In the genomic region with DNA sequence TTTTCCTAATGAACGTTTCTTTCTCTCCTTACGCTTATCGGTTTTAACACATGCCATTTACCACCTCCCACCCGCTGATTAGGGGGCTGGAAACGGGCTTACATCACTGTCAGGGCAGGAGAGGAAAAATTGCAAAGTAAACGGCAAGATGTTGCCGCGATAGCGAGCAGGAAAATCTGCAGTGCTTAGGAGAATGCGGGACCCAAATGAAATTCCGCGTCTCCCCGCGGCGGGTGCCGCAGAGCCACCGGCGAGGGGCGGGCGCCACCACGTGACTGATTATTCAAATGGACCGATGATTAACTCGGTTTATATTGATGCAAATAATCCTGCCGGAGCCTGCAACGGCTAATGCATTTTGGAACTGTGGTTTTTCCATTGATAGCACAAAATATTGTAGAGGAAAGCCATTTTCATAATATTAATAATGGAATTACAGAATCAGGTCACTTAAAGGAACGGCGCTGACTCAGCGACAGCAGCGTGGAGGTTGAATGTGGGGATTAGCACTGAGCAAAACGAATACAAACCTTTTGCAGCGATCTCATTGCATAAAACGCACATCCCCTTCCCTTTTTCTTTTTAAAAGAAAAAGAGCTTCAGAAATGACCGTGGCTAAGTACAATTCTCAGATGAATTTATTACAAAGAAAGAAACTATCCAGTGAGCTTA, we compare ENCODE assay signal across 1 cellular context.
TF ChIP-seq lines count a peak whose summit lies in the region.

No MANE protein-coding gene starts in this region.

TF ChIP-seq in K562, 482 proteins besides CTCF, POLR2A, EP300 and RAD21 (continued from another document):
- TF ChIP-seq, protein P1, sequence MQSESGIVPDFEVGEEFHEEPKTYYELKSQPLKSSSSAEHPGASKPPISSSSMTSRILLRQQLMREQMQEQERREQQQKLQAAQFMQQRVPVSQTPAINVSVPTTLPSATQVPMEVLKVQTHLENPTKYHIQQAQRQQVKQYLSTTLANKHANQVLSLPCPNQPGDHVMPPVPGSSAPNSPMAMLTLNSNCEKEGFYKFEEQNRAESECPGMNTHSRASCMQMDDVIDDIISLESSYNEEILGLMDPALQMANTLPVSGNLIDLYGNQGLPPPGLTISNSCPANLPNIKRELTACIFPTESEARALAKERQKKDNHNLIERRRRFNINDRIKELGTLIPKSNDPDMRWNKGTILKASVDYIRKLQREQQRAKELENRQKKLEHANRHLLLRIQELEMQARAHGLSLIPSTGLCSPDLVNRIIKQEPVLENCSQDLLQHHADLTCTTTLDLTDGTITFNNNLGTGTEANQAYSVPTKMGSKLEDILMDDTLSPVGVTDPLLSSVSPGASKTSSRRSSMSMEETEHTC (IDR thresholded peaks at IDR 0.05): no peak
- peak; percentile 79 for TF ChIP-seq TEAD4 (IDR thresholded peaks at IDR 0.05; ENCODE audit: low read length)
- TF ChIP-seq TEAD4 (CRISPR knock-in tag; IDR thresholded peaks at IDR 0.05; ENCODE audit: borderline replicate concordance): no peak
- no peak for TF ChIP-seq POLR3G (IDR thresholded peaks at IDR 0.05; ENCODE audit: extremely low read depth, insufficient read length, insufficient replicate concordance)
- peak; percentile 31; the same call in 1 of the 2 replicates for TF ChIP-seq SOX6 (IDR thresholded peaks at IDR 0.05)
- no peak for TF ChIP-seq IRF2 (CRISPR knock-in tag; IDR thresholded peaks at IDR 0.05)
- TF ChIP-seq KDM5B (IDR thresholded peaks at IDR 0.05; ENCODE audit: insufficient replicate concordance, low read depth, low read length): no peak
- TF ChIP-seq E2F3 (CRISPR knock-in tag; IDR thresholded peaks at IDR 0.05): no peak
- no peak for TF ChIP-seq MYNN (IDR thresholded peaks at IDR 0.05)
- TF ChIP-seq MYNN (CRISPR knock-in tag; IDR thresholded peaks at IDR 0.05): no peak
- peak; percentile 38 for TF ChIP-seq MEIS2 (IDR thresholded peaks at IDR 0.05; ENCODE audit: partially characterized antibody)
- 0 out of 2 replicates have a peak, but pooled peaks have one; percentile 35 for TF ChIP-seq L3MBTL2 (IDR thresholded peaks at IDR 0.05)
- no peak for TF ChIP-seq GTF2A2 (tag; IDR thresholded peaks at IDR 0.05)
- no peak for TF ChIP-seq CHCHD3 (CRISPR knock-in tag; IDR thresholded peaks at IDR 0.05)
- no peak for TF ChIP-seq BMI1 (IDR thresholded peaks at IDR 0.05; ENCODE audit: low read length)
- TF ChIP-seq RNF2 (IDR thresholded peaks at IDR 0.05): 0 out of 2 replicates have a peak, but pooled peaks have one; percentile 30
- no peak for TF ChIP-seq HDAC8 (tag; IDR thresholded peaks at IDR 0.05)
- TF ChIP-seq, protein P2, sequence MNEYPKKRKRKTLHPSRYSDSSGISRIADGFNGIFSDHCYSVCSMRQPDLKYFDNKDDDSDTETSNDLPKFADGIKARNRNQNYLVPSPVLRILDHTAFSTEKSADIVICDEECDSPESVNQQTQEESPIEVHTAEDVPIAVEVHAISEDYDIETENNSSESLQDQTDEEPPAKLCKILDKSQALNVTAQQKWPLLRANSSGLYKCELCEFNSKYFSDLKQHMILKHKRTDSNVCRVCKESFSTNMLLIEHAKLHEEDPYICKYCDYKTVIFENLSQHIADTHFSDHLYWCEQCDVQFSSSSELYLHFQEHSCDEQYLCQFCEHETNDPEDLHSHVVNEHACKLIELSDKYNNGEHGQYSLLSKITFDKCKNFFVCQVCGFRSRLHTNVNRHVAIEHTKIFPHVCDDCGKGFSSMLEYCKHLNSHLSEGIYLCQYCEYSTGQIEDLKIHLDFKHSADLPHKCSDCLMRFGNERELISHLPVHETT (CRISPR knock-in tag; conservative IDR thresholded peaks at IDR 0.05 in 1 of 2, IDR thresholded peaks at IDR 0.05 in 1 of 2): no peak
- TF ChIP-seq, protein P3, sequence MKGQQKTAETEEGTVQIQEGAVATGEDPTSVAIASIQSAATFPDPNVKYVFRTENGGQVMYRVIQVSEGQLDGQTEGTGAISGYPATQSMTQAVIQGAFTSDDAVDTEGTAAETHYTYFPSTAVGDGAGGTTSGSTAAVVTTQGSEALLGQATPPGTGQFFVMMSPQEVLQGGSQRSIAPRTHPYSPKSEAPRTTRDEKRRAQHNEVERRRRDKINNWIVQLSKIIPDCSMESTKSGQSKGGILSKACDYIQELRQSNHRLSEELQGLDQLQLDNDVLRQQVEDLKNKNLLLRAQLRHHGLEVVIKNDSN (CRISPR knock-in tag; IDR thresholded peaks at IDR 0.05): peak; percentile 80
- TF ChIP-seq IFI16 (CRISPR knock-in tag; IDR thresholded peaks at IDR 0.05): no peak
- TF ChIP-seq, protein P4, sequence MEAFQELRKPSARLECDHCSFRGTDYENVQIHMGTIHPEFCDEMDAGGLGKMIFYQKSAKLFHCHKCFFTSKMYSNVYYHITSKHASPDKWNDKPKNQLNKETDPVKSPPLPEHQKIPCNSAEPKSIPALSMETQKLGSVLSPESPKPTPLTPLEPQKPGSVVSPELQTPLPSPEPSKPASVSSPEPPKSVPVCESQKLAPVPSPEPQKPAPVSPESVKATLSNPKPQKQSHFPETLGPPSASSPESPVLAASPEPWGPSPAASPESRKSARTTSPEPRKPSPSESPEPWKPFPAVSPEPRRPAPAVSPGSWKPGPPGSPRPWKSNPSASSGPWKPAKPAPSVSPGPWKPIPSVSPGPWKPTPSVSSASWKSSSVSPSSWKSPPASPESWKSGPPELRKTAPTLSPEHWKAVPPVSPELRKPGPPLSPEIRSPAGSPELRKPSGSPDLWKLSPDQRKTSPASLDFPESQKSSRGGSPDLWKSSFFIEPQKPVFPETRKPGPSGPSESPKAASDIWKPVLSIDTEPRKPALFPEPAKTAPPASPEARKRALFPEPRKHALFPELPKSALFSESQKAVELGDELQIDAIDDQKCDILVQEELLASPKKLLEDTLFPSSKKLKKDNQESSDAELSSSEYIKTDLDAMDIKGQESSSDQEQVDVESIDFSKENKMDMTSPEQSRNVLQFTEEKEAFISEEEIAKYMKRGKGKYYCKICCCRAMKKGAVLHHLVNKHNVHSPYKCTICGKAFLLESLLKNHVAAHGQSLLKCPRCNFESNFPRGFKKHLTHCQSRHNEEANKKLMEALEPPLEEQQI (IDR thresholded peaks at IDR 0.05): no peak
- no peak for TF ChIP-seq GABPA (tag; conservative IDR thresholded peaks at IDR 0.05; ENCODE audit: low read depth)
- peak; percentile 65 for TF ChIP-seq TAL1 (IDR thresholded peaks at IDR 0.05)
- TF ChIP-seq CBX2 (IDR thresholded peaks at IDR 0.05; ENCODE audit: insufficient read depth, low read length, poor library complexity, severe bottlenecking): no peak
- TF ChIP-seq, protein P5, sequence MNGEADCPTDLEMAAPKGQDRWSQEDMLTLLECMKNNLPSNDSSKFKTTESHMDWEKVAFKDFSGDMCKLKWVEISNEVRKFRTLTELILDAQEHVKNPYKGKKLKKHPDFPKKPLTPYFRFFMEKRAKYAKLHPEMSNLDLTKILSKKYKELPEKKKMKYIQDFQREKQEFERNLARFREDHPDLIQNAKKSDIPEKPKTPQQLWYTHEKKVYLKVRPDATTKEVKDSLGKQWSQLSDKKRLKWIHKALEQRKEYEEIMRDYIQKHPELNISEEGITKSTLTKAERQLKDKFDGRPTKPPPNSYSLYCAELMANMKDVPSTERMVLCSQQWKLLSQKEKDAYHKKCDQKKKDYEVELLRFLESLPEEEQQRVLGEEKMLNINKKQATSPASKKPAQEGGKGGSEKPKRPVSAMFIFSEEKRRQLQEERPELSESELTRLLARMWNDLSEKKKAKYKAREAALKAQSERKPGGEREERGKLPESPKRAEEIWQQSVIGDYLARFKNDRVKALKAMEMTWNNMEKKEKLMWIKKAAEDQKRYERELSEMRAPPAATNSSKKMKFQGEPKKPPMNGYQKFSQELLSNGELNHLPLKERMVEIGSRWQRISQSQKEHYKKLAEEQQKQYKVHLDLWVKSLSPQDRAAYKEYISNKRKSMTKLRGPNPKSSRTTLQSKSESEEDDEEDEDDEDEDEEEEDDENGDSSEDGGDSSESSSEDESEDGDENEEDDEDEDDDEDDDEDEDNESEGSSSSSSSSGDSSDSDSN (IDR thresholded peaks at IDR 0.05; ENCODE audit: borderline replicate concordance in 1 of 2, low read depth in 2 of 2, low read length in 2 of 2): 0 out of 4 replicates have a peak, but pooled peaks of 1 of the 2 experiments have one; percentile 23
- no peak for TF ChIP-seq TRIM28 (IDR thresholded peaks at IDR 0.05)
- no peak for TF ChIP-seq PTRF (tag; IDR thresholded peaks at IDR 0.05)
- TF ChIP-seq, protein P6, sequence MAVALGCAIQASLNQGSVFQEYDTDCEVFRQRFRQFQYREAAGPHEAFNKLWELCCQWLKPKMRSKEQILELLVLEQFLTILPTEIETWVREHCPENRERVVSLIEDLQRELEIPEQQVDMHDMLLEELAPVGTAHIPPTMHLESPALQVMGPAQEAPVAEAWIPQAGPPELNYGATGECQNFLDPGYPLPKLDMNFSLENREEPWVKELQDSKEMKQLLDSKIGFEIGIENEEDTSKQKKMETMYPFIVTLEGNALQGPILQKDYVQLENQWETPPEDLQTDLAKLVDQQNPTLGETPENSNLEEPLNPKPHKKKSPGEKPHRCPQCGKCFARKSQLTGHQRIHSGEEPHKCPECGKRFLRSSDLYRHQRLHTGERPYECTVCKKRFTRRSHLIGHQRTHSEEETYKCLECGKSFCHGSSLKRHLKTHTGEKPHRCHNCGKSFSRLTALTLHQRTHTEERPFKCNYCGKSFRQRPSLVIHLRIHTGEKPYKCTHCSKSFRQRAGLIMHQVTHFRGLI (CRISPR knock-in tag; IDR thresholded peaks at IDR 0.05): no peak
- TF ChIP-seq, protein P7, sequence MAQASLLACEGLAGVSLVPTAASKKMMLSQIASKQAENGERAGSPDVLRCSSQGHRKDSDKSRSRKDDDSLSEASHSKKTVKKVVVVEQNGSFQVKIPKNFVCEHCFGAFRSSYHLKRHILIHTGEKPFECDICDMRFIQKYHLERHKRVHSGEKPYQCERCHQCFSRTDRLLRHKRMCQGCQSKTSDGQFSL (CRISPR knock-in tag; IDR thresholded peaks at IDR 0.05): no peak
- TF ChIP-seq, protein P7 (tag; IDR thresholded peaks at IDR 0.05): no peak
- TF ChIP-seq MAFG (tag; conservative IDR thresholded peaks at IDR 0.05): peak; percentile 43
- peak; percentile 33; the same call in 1 of the 2 replicates for TF ChIP-seq JUND (IDR thresholded peaks at IDR 0.05; ENCODE audit: borderline replicate concordance, low read depth, low read length)
- TF ChIP-seq JUND (tag; IDR thresholded peaks at IDR 0.05; ENCODE audit: borderline replicate concordance, low read depth, low read length): no peak
- no peak for TF ChIP-seq PRMT5 (CRISPR knock-in tag; IDR thresholded peaks at IDR 0.05)
- no peak for TF ChIP-seq KAT8 (IDR thresholded peaks at IDR 0.05; ENCODE audit: low read depth)
- peak; percentile 51 for TF ChIP-seq CBFA2T2 (conservative IDR thresholded peaks at IDR 0.05)
- TF ChIP-seq, protein P8, sequence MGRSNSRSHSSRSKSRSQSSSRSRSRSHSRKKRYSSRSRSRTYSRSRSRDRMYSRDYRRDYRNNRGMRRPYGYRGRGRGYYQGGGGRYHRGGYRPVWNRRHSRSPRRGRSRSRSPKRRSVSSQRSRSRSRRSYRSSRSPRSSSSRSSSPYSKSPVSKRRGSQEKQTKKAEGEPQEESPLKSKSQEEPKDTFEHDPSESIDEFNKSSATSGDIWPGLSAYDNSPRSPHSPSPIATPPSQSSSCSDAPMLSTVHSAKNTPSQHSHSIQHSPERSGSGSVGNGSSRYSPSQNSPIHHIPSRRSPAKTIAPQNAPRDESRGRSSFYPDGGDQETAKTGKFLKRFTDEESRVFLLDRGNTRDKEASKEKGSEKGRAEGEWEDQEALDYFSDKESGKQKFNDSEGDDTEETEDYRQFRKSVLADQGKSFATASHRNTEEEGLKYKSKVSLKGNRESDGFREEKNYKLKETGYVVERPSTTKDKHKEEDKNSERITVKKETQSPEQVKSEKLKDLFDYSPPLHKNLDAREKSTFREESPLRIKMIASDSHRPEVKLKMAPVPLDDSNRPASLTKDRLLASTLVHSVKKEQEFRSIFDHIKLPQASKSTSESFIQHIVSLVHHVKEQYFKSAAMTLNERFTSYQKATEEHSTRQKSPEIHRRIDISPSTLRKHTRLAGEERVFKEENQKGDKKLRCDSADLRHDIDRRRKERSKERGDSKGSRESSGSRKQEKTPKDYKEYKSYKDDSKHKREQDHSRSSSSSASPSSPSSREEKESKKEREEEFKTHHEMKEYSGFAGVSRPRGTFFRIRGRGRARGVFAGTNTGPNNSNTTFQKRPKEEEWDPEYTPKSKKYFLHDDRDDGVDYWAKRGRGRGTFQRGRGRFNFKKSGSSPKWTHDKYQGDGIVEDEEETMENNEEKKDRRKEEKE (IDR thresholded peaks at IDR 0.05; ENCODE audit: borderline replicate concordance in 1 of 2, control insufficient read depth in 1 of 2, low read depth in 2 of 2, low read length in 1 of 2): no peak
- TF ChIP-seq GABPB2 (CRISPR knock-in tag; conservative IDR thresholded peaks at IDR 0.05): no peak
- no peak for TF ChIP-seq ZFP30 (CRISPR knock-in tag; IDR thresholded peaks at IDR 0.05; ENCODE audit: borderline replicate concordance)
- TF ChIP-seq, protein P9, sequence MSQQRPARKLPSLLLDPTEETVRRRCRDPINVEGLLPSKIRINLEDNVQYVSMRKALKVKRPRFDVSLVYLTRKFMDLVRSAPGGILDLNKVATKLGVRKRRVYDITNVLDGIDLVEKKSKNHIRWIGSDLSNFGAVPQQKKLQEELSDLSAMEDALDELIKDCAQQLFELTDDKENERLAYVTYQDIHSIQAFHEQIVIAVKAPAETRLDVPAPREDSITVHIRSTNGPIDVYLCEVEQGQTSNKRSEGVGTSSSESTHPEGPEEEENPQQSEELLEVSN (IDR thresholded peaks at IDR 0.05; ENCODE audit: borderline replicate concordance in 1 of 2, extremely low read depth in 1 of 2, insufficient read depth in 1 of 2, insufficient read length in 1 of 2, low read depth in 1 of 2, low read length in 1 of 2, poor library complexity in 1 of 2, severe bottlenecking in 1 of 2): no peak
- TF ChIP-seq RBBP5 (IDR thresholded peaks at IDR 0.05; ENCODE audit: borderline replicate concordance, insufficient read depth, low read length, poor library complexity, severe bottlenecking): no peak
- no peak for TF ChIP-seq PHF21A (IDR thresholded peaks at IDR 0.05; ENCODE audit: borderline replicate concordance, low read depth)
- TF ChIP-seq RFX5 (IDR thresholded peaks at IDR 0.05; ENCODE audit: low read depth, low read length): no peak
- TF ChIP-seq DPF2 (IDR thresholded peaks at IDR 0.05): peak; percentile 46
